In genomic region chr5:148805323-148806290, GRCh38 we compare ENCODE assay signal across 8 cellular contexts. TPM values are rescaled to one million over a fixed set of nuclear protein-coding genes. Genes with fewer than 3 reads are reported as not detected.
DNase-seq lines count a peak whose midpoint lies in the region; ATAC-seq and TF ChIP-seq lines count a peak whose summit lies in the region.

No MANE protein-coding gene starts in this region.

- peaks cover 46 to 53% of the 10 kb centered on the region in 2 donors for H3K4me1 Mint-ChIP-seq in stimulated activated naive B cell treated with anti-CD40 and anti-IgM and Interleukin-4, amounts not matched to agents 10 μg/mL and 1 μg/mL and 100 μg/mL, for 72 hours

- no peak overlapping the region for H3K4me3 ChIP-seq in HFF-Myc (replicated peaks; ENCODE audit: low read depth, low read length)
- H3K4me3 ChIP-seq in fibroblast of the aortic adventitia (ENCODE audit: low read depth, low read length): no peak overlapping the region
- H3K4me3 ChIP-seq in trophoblast cell (ENCODE audit: low read depth, low read length): no peak overlapping the region

- H2BK12ac ChIP-seq in trophoblast cell (ENCODE audit: low read length): no peak overlapping the region

- H2BK5ac ChIP-seq in trophoblast cell (ENCODE audit: low read depth, low read length, poor library complexity): no peak overlapping the region

- no peak overlapping the region for H3K18ac ChIP-seq in trophoblast cell (ENCODE audit: low read length)

- H3K79me2 ChIP-seq in trophoblast cell (ENCODE audit: control insufficient read depth, insufficient read depth, low read length, poor library complexity): no peaks in the 10 kb centered on the region

- H4K8ac ChIP-seq in trophoblast cell (ENCODE audit: low read depth, low read length): no peak overlapping the region

- no peaks in the 10 kb centered on the region for H3K27me3 Mint-ChIP-seq in stimulated activated naive B cell treated with anti-CD40 and anti-IgM and Interleukin-4, amounts not matched to agents 10 μg/mL and 1 μg/mL and 100 μg/mL, for 72 hours

- H3K9ac ChIP-seq in trophoblast cell (ENCODE audit: low read length): no peak overlapping the region

- H3K9me3 ChIP-seq in trophoblast cell (ENCODE audit: insufficient read depth, low read depth, low read length): peaks cover 2% of the 10 kb centered on the region

- no peak overlapping the region for H2AK5ac ChIP-seq in trophoblast cell (ENCODE audit: low read length)

- no peaks in the 10 kb centered on the region for H3K9me3 Mint-ChIP-seq in stimulated activated naive B cell treated with anti-CD40 and anti-IgM and Interleukin-4, amounts not matched to agents 10 μg/mL and 1 μg/mL and 100 μg/mL, for 72 hours

- H3K27me3 ChIP-seq in trophoblast cell (ENCODE audit: insufficient read depth, low read length): no peaks in the 10 kb centered on the region

- no peak overlapping the region for H2BK120ac ChIP-seq in trophoblast cell (ENCODE audit: insufficient read depth, low read length, poor library complexity)

- H3K14ac ChIP-seq in trophoblast cell (ENCODE audit: low read length): no peak overlapping the region

- H2AFZ ChIP-seq in trophoblast cell (ENCODE audit: insufficient read depth, low read length, poor library complexity): no peak overlapping the region

- H3K4me3 Mint-ChIP-seq in stimulated activated naive B cell treated with anti-CD40 and anti-IgM and Interleukin-4, amounts not matched to agents 10 μg/mL and 1 μg/mL and 100 μg/mL, for 72 hours: peak overlapping the region; percentile 43 to 54

- WGBS in trophoblast cell (ENCODE audit: extremely low coverage, insufficient coverage, insufficient read length): no CpG with 5 or more reads among the region's 7 CpGs

- peak; percentile 35 to 55 for DNase-seq in activated CD4-positive, alpha-beta T cell treated with anti-CD3 and anti-CD28 coated beads, Interleukin-2, amount 50 U/mL, for 48 hours
- no peak for DNase-seq in activated CD4-positive, alpha-beta T cell treated with anti-CD3 and anti-CD28 coated beads, Interleukin-2, amount 50 U/mL, for 1 hour
- DNase-seq in HFF-Myc (ENCODE audit: extremely low read depth, low read depth) (peak; percentile 41), NCI-H446 (lab: John Stamatoyannopoulos, UW) (peak; percentile 83 to 92), fibroblast of the aortic adventitia (ENCODE audit: low read depth) (peak; percentile 24), trophoblast cell (no peak), DMS79 (lab: John Stamatoyannopoulos, UW) (no peak)
- peak; percentile 44 for DNase-seq in stimulated activated naive B cell treated with anti-CD40 and anti-IgM and Interleukin-4, amounts not matched to agents 10 μg/mL and 1 μg/mL and 100 μg/mL, for 72 hours

- no peaks in the 10 kb centered on the region for H3K79me1 ChIP-seq in trophoblast cell (ENCODE audit: low read length)

- no peak overlapping the region for H3K23ac ChIP-seq in trophoblast cell (ENCODE audit: low read length)

- H3K27ac ChIP-seq in trophoblast cell (ENCODE audit: low read depth, low read length): no peak overlapping the region

- no peaks in the 10 kb centered on the region for H3K36me3 ChIP-seq in trophoblast cell (ENCODE audit: control insufficient read depth in 1 of 2, insufficient read depth in 2 of 2, low read length in 2 of 2)

- H4K12ac ChIP-seq in trophoblast cell (ENCODE audit: low read depth, low read length): no peak overlapping the region

- peak; percentile 63 to 65 for ATAC-seq in stimulated activated naive B cell treated with anti-CD40 and anti-IgM and Interleukin-4, amounts not matched to agents 10 μg/mL and 1 μg/mL and 100 μg/mL, for 72 hours (replicated peaks)

- H3K4me2 ChIP-seq in trophoblast cell (ENCODE audit: low read length): no peak overlapping the region

- H4K91ac ChIP-seq in trophoblast cell (ENCODE audit: low read depth, low read length): no peak overlapping the region

- H3K27ac Mint-ChIP-seq in stimulated activated naive B cell treated with anti-CD40 and anti-IgM and Interleukin-4, amounts not matched to agents 10 μg/mL and 1 μg/mL and 100 μg/mL, for 72 hours: peak overlapping the region; percentile 74

- H3K4ac ChIP-seq in trophoblast cell (ENCODE audit: low read depth, low read length): no peak overlapping the region

- no peak for TF ChIP-seq CTCF in HFF-Myc (IDR thresholded peaks at IDR 0.05; ENCODE audit: low read depth, low read length, missing control alignments)
- TF ChIP-seq CTCF in fibroblast of the aortic adventitia (IDR thresholded peaks at IDR 0.05; ENCODE audit: insufficient read depth, low read length): no peak

- H3K36me3 Mint-ChIP-seq in stimulated activated naive B cell treated with anti-CD40 and anti-IgM and Interleukin-4, amounts not matched to agents 10 μg/mL and 1 μg/mL and 100 μg/mL, for 72 hours: no peaks in the 10 kb centered on the region

- H3K4me1 ChIP-seq in trophoblast cell (ENCODE audit: control insufficient read depth in 1 of 2, insufficient read depth in 2 of 2, low read length in 2 of 2): peaks cover 2 to 5% of the 10 kb centered on the region in 2 experiments

RNA-seq across cellular contexts. Expression of gene ADRB2, which starts 20.8 kb away (rescaled TPM):
- 0.16 and 3.6 TPM in 2 replicates for total RNA-seq in fibroblast of the aortic adventitia (ENCODE audit: low replicate concordance)
- 0.08 and 0.10 TPM in 2 replicates for polyA plus RNA-seq in trophoblast cell (2013)

Comparison
In these comparisons a context has a peak if more than half of its experiments do, and no peak if none do; other contexts are left out.
1. DNase-seq: peak in activated CD4-positive, alpha-beta T cell treated with anti-CD3 and anti-CD28 coated beads, Interleukin-2, amount 50 U/mL, for 48 hours (2 of 2), HFF-Myc (single experiment), NCI-H446 (2 of 2), fibroblast of the aortic adventitia (single experiment) and stimulated activated naive B cell treated with anti-CD40 and anti-IgM and Interleukin-4, amounts not matched to agents 10 μg/mL and 1 μg/mL and 100 μg/mL, for 72 hours (single experiment); none in activated CD4-positive, alpha-beta T cell treated with anti-CD3 and anti-CD28 coated beads, Interleukin-2, amount 50 U/mL, for 1 hour (single experiment), trophoblast cell (0 of 2) and DMS79 (single experiment).